ENCODE assay signal across 10 cellular contexts in the genomic region with DNA sequence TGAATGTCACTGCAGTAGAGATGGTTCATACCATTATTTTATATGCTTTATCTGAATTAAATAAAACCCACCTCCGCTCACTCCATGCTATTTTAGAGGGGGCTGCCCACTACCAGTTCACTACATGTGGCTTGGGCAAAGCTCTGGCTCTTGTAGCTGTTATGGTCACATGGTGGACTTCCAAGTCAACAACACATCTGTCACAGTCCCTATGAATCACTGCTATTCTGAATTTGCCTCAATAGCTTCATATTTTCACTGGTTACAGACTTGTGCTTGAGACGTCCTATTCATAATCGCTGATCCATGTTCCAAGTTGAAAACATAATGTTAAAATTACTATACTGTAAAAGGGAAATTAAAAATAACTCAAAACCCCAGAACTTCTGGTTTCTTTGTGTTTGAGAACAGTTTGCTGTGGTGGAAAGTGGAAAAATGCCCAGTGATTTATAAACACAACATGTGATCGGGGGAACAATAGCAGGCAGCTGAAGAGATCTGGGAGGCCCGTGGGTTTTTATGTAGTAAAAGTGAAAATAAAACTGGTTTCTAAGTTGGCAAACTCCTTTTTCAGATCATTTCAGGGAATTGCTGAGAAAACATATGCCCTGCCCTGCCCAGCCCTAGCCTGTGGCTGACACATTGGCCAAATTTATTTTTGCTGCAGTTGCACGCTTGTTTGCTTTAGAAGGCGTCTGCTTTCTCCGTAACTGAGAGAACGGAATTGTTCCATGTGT.
DNase-seq lines count a peak whose midpoint lies in the region; ATAC-seq and TF ChIP-seq lines count a peak whose summit lies in the region.
"Had no signal": no experiment of that assay in that cellular context is flagged by ENCODE, and none has a peak within 500 bp of the region (broad histone marks: within the 10 kb centered on the region; RNA-seq: fewer than 3 reads in every experiment).

No MANE protein-coding gene starts in this region.

- no peak for ATAC-seq in GM18873 (IDR thresholded peaks at IDR 0.05; ENCODE audit: low FRiP score, unreplicated experiment)

- intact Hi-C loops in activated T-helper 1 cell treated with anti-CD3 and anti-CD28 coated beads, Interleukin-12 subunit alpha, Interleukin-12 subunit beta, Interleukin-2, Interleukin-4 antibody, amounts not matched to agents 30 ng/mL and 10 ng/mL and 1 ng/mL, durations not matched to agents 14 hours and 24 hours and 36 hours (cut with micrococcal nuclease), result no loop called here

- H3K4me1 ChIP-seq in duodenal mucosa (ENCODE audit: control insufficient read depth in 1 of 2, insufficient read depth in 2 of 2, low read length in 2 of 2), result peaks cover 0 to 3% of the 10 kb centered on the region in 2 donors

- H3K4me3 ChIP-seq in MG63 (peak overlapping the region; percentile 31), duodenal mucosa (ENCODE audit: low read depth in 1 of 2, low read length in 2 of 2) (peak overlapping the region; percentile 32 to 36)

- peak overlapping the region in 1 of 3 experiments; percentile 67 for H3K27ac Mint-ChIP-seq in nephron
- no peak overlapping the region for H3K27ac Mint-ChIP-seq in activated T-helper 1 cell treated with anti-CD3 and anti-CD28 coated beads, Interleukin-12 subunit alpha, Interleukin-12 subunit beta, Interleukin-2, Interleukin-4 antibody, amounts not matched to agents 30 ng/mL and 10 ng/mL and 1 ng/mL, durations not matched to agents 14 hours and 24 hours and 36 hours

- H3K27me3 ChIP-seq in MG63 (no peaks in the 10 kb centered on the region), duodenal mucosa (ENCODE audit: control insufficient read depth in 1 of 2, insufficient read depth in 2 of 2, low read length in 2 of 2) (no peaks in the 10 kb centered on the region)

- H3K27me3 Mint-ChIP-seq in nephron (ENCODE audit: low read depth), result peaks cover 9% of the 10 kb centered on the region
- H3K27me3 Mint-ChIP-seq in activated T-helper 1 cell treated with anti-CD3 and anti-CD28 coated beads, Interleukin-12 subunit alpha, Interleukin-12 subunit beta, Interleukin-2, Interleukin-4 antibody, amounts not matched to agents 30 ng/mL and 10 ng/mL and 1 ng/mL, durations not matched to agents 14 hours and 24 hours and 36 hours (ENCODE audit: insufficient read depth), result peaks cover 2% of the 10 kb centered on the region

- no peaks in the 10 kb centered on the region for H3K36me3 ChIP-seq in MG63
- H3K36me3 ChIP-seq in duodenal mucosa (ENCODE audit: control insufficient read depth in 1 of 2, insufficient read depth in 2 of 2, low read length in 2 of 2), result no peaks in the 10 kb centered on the region

- no peak for TF ChIP-seq CTCF in nephron (IDR thresholded peaks at IDR 0.05; ENCODE audit: unreplicated experiment in 3 of 3)

- H3K9me3 ChIP-seq in MG63 (no peaks in the 10 kb centered on the region), duodenal mucosa (ENCODE audit: control insufficient read depth in 1 of 2, low read length in 2 of 2) (no peaks in the 10 kb centered on the region)

- H3K4me3 Mint-ChIP-seq in nephron, result peak overlapping the region in 2 of 3 experiments; percentile 20 to 28
- no peak overlapping the region for H3K4me3 Mint-ChIP-seq in activated T-helper 1 cell treated with anti-CD3 and anti-CD28 coated beads, Interleukin-12 subunit alpha, Interleukin-12 subunit beta, Interleukin-2, Interleukin-4 antibody, amounts not matched to agents 30 ng/mL and 10 ng/mL and 1 ng/mL, durations not matched to agents 14 hours and 24 hours and 36 hours

- peaks cover 18% of the 10 kb centered on the region for H3K9me3 Mint-ChIP-seq in nephron
- H3K9me3 Mint-ChIP-seq in activated T-helper 1 cell treated with anti-CD3 and anti-CD28 coated beads, Interleukin-12 subunit alpha, Interleukin-12 subunit beta, Interleukin-2, Interleukin-4 antibody, amounts not matched to agents 30 ng/mL and 10 ng/mL and 1 ng/mL, durations not matched to agents 14 hours and 24 hours and 36 hours, result peaks cover 4% of the 10 kb centered on the region

- no peak overlapping the region for H3K9ac ChIP-seq in duodenal mucosa (ENCODE audit: low read depth in 1 of 2, low read length in 2 of 2)

- peaks cover 9% of the 10 kb centered on the region for H3K4me1 Mint-ChIP-seq in nephron
- peaks cover 7% of the 10 kb centered on the region for H3K4me1 Mint-ChIP-seq in activated T-helper 1 cell treated with anti-CD3 and anti-CD28 coated beads, Interleukin-12 subunit alpha, Interleukin-12 subunit beta, Interleukin-2, Interleukin-4 antibody, amounts not matched to agents 30 ng/mL and 10 ng/mL and 1 ng/mL, durations not matched to agents 14 hours and 24 hours and 36 hours (ENCODE audit: low read depth)

- DNase-seq in AG08396 (ENCODE audit: low spot score), result peak; percentile 18
- peak; percentile 68 for DNase-seq in MG63
- DNase-seq in activated effector memory CD4-positive, alpha-beta T cell treated with anti-CD3 and anti-CD28 coated beads, Interleukin-2, amount 50 U/mL, for 16 hours, result no peak
- no peak for DNase-seq in activated T-helper 1 cell treated with anti-CD3 and anti-CD28 coated beads, Interleukin-12 subunit alpha, Interleukin-12 subunit beta, Interleukin-2, Interleukin-4 antibody, amounts not matched to agents 30 ng/mL and 10 ng/mL and 1 ng/mL, durations not matched to agents 14 hours and 24 hours and 36 hours (ENCODE audit: low spot score)
- no peak for DNase-seq in NCI-H345 treated with DMSO at 0.1 percent for 48 hours (lab: John Stamatoyannopoulos, UW; ENCODE audit: unreplicated experiment)
- DNase-seq: stimulated activated CD4-positive, alpha-beta T cell treated with anti-CD3 and anti-CD28 coated beads, Interleukin-4, amount 100 ng/mL, for 4 hours; SW 1271 had no signal

- no peak overlapping the region for H3K27ac ChIP-seq in duodenal mucosa (ENCODE audit: low read depth, low read length)

- H3K36me3 Mint-ChIP-seq in nephron (ENCODE audit: low read depth), result no peaks in the 10 kb centered on the region
- H3K36me3 Mint-ChIP-seq in activated T-helper 1 cell treated with anti-CD3 and anti-CD28 coated beads, Interleukin-12 subunit alpha, Interleukin-12 subunit beta, Interleukin-2, Interleukin-4 antibody, amounts not matched to agents 30 ng/mL and 10 ng/mL and 1 ng/mL, durations not matched to agents 14 hours and 24 hours and 36 hours (ENCODE audit: low read depth), result no peaks in the 10 kb centered on the region

Comparison
In these comparisons a context has a peak if more than half of its experiments do, and no peak if none do; other contexts are left out.
1. DNase-seq: peak in AG08396 (single experiment) and MG63 (single experiment); none in activated effector memory CD4-positive, alpha-beta T cell treated with anti-CD3 and anti-CD28 coated beads, Interleukin-2, amount 50 U/mL, for 16 hours (single experiment), activated T-helper 1 cell treated with anti-CD3 and anti-CD28 coated beads, Interleukin-12 subunit alpha, Interleukin-12 subunit beta, Interleukin-2, Interleukin-4 antibody, amounts not matched to agents 30 ng/mL and 10 ng/mL and 1 ng/mL, durations not matched to agents 14 hours and 24 hours and 36 hours (single experiment) and NCI-H345 treated with DMSO at 0.1 percent for 48 hours (single experiment).